ENCODE assay signal across 23 cellular contexts in genomic region chr22:33986167-33986771, GRCh38.
A peak's percentile ranks its signal among the peaks of the same experiment; 100 is the strongest.
DNase-seq lines count a peak whose midpoint lies in the region; ATAC-seq, FAIRE-seq and TF ChIP-seq lines count a peak whose summit lies in the region.
"Had no signal": no experiment of that assay in that cellular context is flagged by ENCODE, and none has a peak within 500 bp of the region (broad histone marks: within the 10 kb centered on the region; RNA-seq: fewer than 3 reads in every experiment).

No MANE protein-coding gene starts in this region.

- no peak overlapping the region for H3K9ac ChIP-seq in GM12878 (ENCODE audit: control insufficient read depth, insufficient read depth, low read length)
- H3K9ac ChIP-seq: GM23248, KMS-11 had no signal

- no peak overlapping the region for H3K4me2 ChIP-seq in GM12878 (ENCODE audit: control insufficient read depth, insufficient read depth)
- H3K4me2 ChIP-seq: KMS-11 had no signal

- peaks cover 6% of the 10 kb centered on the region for H3K27me3 Mint-ChIP-seq in stimulated activated memory B cell treated with anti-CD40 and anti-IgM and Interleukin-4, amounts not matched to agents 10 μg/mL and 1 μg/mL and 100 μg/mL, for 72 hours
- H3K27me3 Mint-ChIP-seq: CD4-positive, alpha-beta T cell had no signal

- no peaks in the 10 kb centered on the region for H4K20me1 ChIP-seq in GM12878 (ENCODE audit: control insufficient read depth, insufficient read depth)

- no peaks in the 10 kb centered on the region for H3K9me3 Mint-ChIP-seq in stimulated activated memory B cell treated with anti-CD40 and anti-IgM and Interleukin-4, amounts not matched to agents 10 μg/mL and 1 μg/mL and 100 μg/mL, for 72 hours

- H3K4me3 Mint-ChIP-seq in stimulated activated memory B cell treated with anti-CD40 and anti-IgM and Interleukin-4, amounts not matched to agents 10 μg/mL and 1 μg/mL and 100 μg/mL, for 72 hours, result no peak overlapping the region
- H3K4me3 Mint-ChIP-seq: CD4-positive, alpha-beta T cell had no signal

- H2AFZ ChIP-seq in GM12878 (ENCODE audit: control insufficient read depth, low read depth, low read length), result no peak overlapping the region
- H2AFZ ChIP-seq: GM23248 had no signal

- no peak overlapping the region for H3K27ac ChIP-seq in GM12878 (ENCODE audit: control insufficient read depth, insufficient read depth)
- H3K27ac ChIP-seq: GM23248, KMS-11, RWPE1, SJSA1 had no signal

- 9% methylated on average over 6 of the region's 6 CpGs for WGBS in GM12878 (ENCODE audit: insufficient coverage, insufficient replicate concordance, low lambda C conversion rate, missing lambda C conversion rate)

- TF ChIP-seq CTCF in GM13976 (IDR thresholded peaks at IDR 0.05; ENCODE audit: borderline replicate concordance, control extremely low read depth, extremely low read depth, insufficient read depth, missing control alignments) (no peak), GM12878 (IDR thresholded peaks at IDR 0.05 in 2 of 3, conservative IDR thresholded peaks at IDR 0.05 in 1 of 3; ENCODE audit: control insufficient read depth in 2 of 3, extremely low read depth in 1 of 3, insufficient read depth in 1 of 3, low read depth in 3 of 3, low read length in 3 of 3) (no peak)

- in situ Hi-C loops in GM13976 (cut with MboI; ENCODE audit: low sequenced_read_pairs, unreplicated experiment) (no loop called here), GM12878 (cut with MboI) (no loop called here)

- no peak for FAIRE-seq in GM12878 (lab: Jason Lieb, UNC)
- FAIRE-seq: HepG2 had no signal

- RAD21 ChIA-PET in GM12878 (lab: Charles Lee; ENCODE audit: unreplicated experiment), result no interaction called here

- ATAC-seq in HG02870 (IDR thresholded peaks at IDR 0.05; ENCODE audit: unreplicated experiment) (peak; percentile 91), GM12878 (peak; percentile 49), GM19463 (IDR thresholded peaks at IDR 0.05; ENCODE audit: unreplicated experiment) (no peak)
- ATAC-seq in stimulated activated memory B cell treated with anti-CD40 and anti-IgM and Interleukin-4, amounts not matched to agents 10 μg/mL and 1 μg/mL and 100 μg/mL, for 72 hours, result peak; percentile 71
- ATAC-seq: HepG2 had no signal

- H3K4me1 ChIP-seq in GM12878 (ENCODE audit: control insufficient read depth, insufficient read depth, low read length), result peaks cover 11% of the 10 kb centered on the region; the same call in 1 of the 2 replicates
- H3K4me1 ChIP-seq: SJSA1 had no signal

- H3K79me2 ChIP-seq in GM12878 (ENCODE audit: control insufficient read depth, insufficient read depth, low read length), result no peaks in the 10 kb centered on the region

- no peaks in the 10 kb centered on the region for H3K36me3 Mint-ChIP-seq in stimulated activated memory B cell treated with anti-CD40 and anti-IgM and Interleukin-4, amounts not matched to agents 10 μg/mL and 1 μg/mL and 100 μg/mL, for 72 hours

- H3K4me3 ChIP-seq in GM12878, result no peak overlapping the region
- H3K4me3 ChIP-seq: GM23248, MG63, SJSA1 had no signal

- H3K9me3 ChIP-seq in GM12878 (replicated peaks; ENCODE audit: control insufficient read depth, insufficient read depth, low read length), result no peaks in the 10 kb centered on the region
- H3K9me3 ChIP-seq: MG63, SJSA1 had no signal

- CTCF ChIA-PET in GM12878 (lab: Yijun Ruan, JAX), result no interaction called here

- TF ChIP-seq EP300 in GM12878 (IDR thresholded peaks at IDR 0.05; ENCODE audit: borderline replicate concordance in 1 of 2, control insufficient read depth in 1 of 2, low read depth in 2 of 2, low read length in 2 of 2), result no peak

- POLR2A ChIA-PET in GM12878 (lab: Charles Lee), result no interaction called here

- no peak for TF ChIP-seq POLR2A in GM12878 (IDR thresholded peaks at IDR 0.05; ENCODE audit: low read depth, low read length)

- intact Hi-C loops in GM12878 (cut with micrococcal nuclease; ENCODE audit: unreplicated experiment), result no loop called here

- H3K36me3 ChIP-seq in GM12878 (ENCODE audit: control insufficient read depth in 2 of 2, insufficient read depth in 2 of 2, low read length in 1 of 2), result no peaks in the 10 kb centered on the region
- H3K36me3 ChIP-seq: MG63, SJSA1 had no signal

- TF ChIP-seq RAD21 in GM12878 (IDR thresholded peaks at IDR 0.05; ENCODE audit: insufficient read depth, low read depth, low read length), result no peak

- H3K27me3 ChIP-seq in GM12878 (replicated peaks in 1 of 2; ENCODE audit: control insufficient read depth in 2 of 2, insufficient read depth in 2 of 2, low read length in 1 of 2), result no peaks in the 10 kb centered on the region
- H3K27me3 ChIP-seq: MG63, SJSA1 had no signal

- no TSS peak for BruUV-seq in GM12878 (replicated peaks; lab: Mats Ljungman, UMichigan)

- H3K4me1 Mint-ChIP-seq in stimulated activated memory B cell treated with anti-CD40 and anti-IgM and Interleukin-4, amounts not matched to agents 10 μg/mL and 1 μg/mL and 100 μg/mL, for 72 hours, result peaks cover 1% of the 10 kb centered on the region

- no peak overlapping the region for H3K27ac Mint-ChIP-seq in stimulated activated memory B cell treated with anti-CD40 and anti-IgM and Interleukin-4, amounts not matched to agents 10 μg/mL and 1 μg/mL and 100 μg/mL, for 72 hours
- H3K27ac Mint-ChIP-seq: CD4-positive, alpha-beta T cell had no signal

- DNase-seq in GM13976 (ENCODE audit: low spot score) (peak; percentile 34), GM12878 (ENCODE audit: low read depth, low spot score) (no peak), NCI-H2081 (lab: John Stamatoyannopoulos, UW) (no peak)
- no peak for DNase-seq in activated naive CD4-positive, alpha-beta T cell (lab: John Stamatoyannopoulos, UW)
- DNase-seq: ACHN; Calu3; CD4-positive, alpha-beta T cell; DMS79; GM23248; MG63; NCI-H1105; NCI-H187; NCI-H2171 treated with DMSO at 0.1 percent for 48 hours; NCI-H510A; OCI-M1; SW 1271 had no signal

- SMC1A ChIA-PET in GM12878 (lab: Charles Lee; ENCODE audit: uncharacterized antibody, unreplicated experiment), result no interaction called here

TF ChIP-seq in GM12878, 131 proteins besides CTCF, POLR2A, EP300 and RAD21:
- TF ChIP-seq SPI1 (IDR thresholded peaks at IDR 0.05; ENCODE audit: borderline replicate concordance, insufficient read depth, low read depth, low read length) (peak; percentile 80), MXI1 (IDR thresholded peaks at IDR 0.05; ENCODE audit: low read depth, low read length) (no peak), USF2 (IDR thresholded peaks at IDR 0.05; ENCODE audit: borderline replicate concordance, low read depth, low read length) (no peak)
